8 cellular contexts compared by ENCODE assay signal in genomic region chr16:30095166-30096078, GRCh38. TPM values are rescaled to one million over a fixed set of nuclear protein-coding genes. Genes with fewer than 3 reads are reported as not detected.
DNase-seq lines count a peak whose midpoint lies in the region; ATAC-seq and TF ChIP-seq lines count a peak whose summit lies in the region.

No MANE protein-coding gene starts in this region.

- no peak overlapping the region for H3K4ac ChIP-seq in mesenchymal stem cell (ENCODE audit: low read depth in 1 of 2, low read length in 2 of 2)

- H3K36me3 ChIP-seq in heart left ventricle (peaks cover 0 to 25% (median 14%) of the 10 kb centered on the region in 9 donors), mesenchymal stem cell (ENCODE audit: control insufficient read depth in 1 of 2, insufficient read depth in 2 of 2, low read depth in 1 of 2, low read length in 2 of 2) (peaks cover 13 to 18% of the 10 kb centered on the region in 2 experiments), uterus (no peaks in the 10 kb centered on the region)

- peak overlapping the region; percentile 11 for H3K27ac Mint-ChIP-seq in MCF 10A (ENCODE audit: low read depth, unreplicated experiment)

- H2AFZ ChIP-seq in mesenchymal stem cell (ENCODE audit: low read depth, low read length) = no peak overlapping the region

- H2BK120ac ChIP-seq in mesenchymal stem cell (ENCODE audit: low read depth, low read length) = peak overlapping the region; percentile 69

- WGBS in heart left ventricle, 4 donors = 4 to 21% (median 15%) methylated on average over 12 to 47 of the region's 47 CpGs
- WGBS in mesenchymal stem cell = 49% methylated on average over 40 of the region's 47 CpGs

- H3K4me3 Mint-ChIP-seq in MCF 10A (ENCODE audit: unreplicated experiment) = peak overlapping the region; percentile 75

- DNase-seq in heart left ventricle = peak in 3 of 5 donors; percentile 37 to 64 (median 45)
- no peak for DNase-seq in Right ventricle myocardium inferior (ENCODE audit: missing footprints)
- no peak for DNase-seq in MCF 10A (ENCODE audit: unreplicated experiment)
- no peak for DNase-seq in mesenchymal stem cell
- DNase-seq in uterus = no peak
- no peak for DNase-seq in HEK293T (ENCODE audit: extremely low spot score)
- no peak for DNase-seq in H4 (ENCODE audit: low spot score)

- peaks cover 31% of the 10 kb centered on the region for H3K4me1 Mint-ChIP-seq in MCF 10A (ENCODE audit: insufficient read depth, unreplicated experiment)

- peaks cover 0 to 31% (median 12%) of the 10 kb centered on the region in 12 donors for H3K9me3 ChIP-seq in heart left ventricle
- peaks cover 12% of the 10 kb centered on the region for H3K9me3 ChIP-seq in mesenchymal stem cell (ENCODE audit: control insufficient read depth, low read length)
- no peaks in the 10 kb centered on the region for H3K9me3 ChIP-seq in uterus

- ATAC-seq in heart left ventricle (no peak), Right ventricle myocardium inferior (no peak), GM19023 (IDR thresholded peaks at IDR 0.05; ENCODE audit: unreplicated experiment) (no peak)

- no peak overlapping the region for H2AK5ac ChIP-seq in mesenchymal stem cell (ENCODE audit: low read length, severe bottlenecking)

- intact Hi-C loops in heart left ventricle (cut with DNase I) = loop anchor here in 5 of 10 donors (1.0 to 10.0 kb wide), 6 partner anchors 27 to 319 kb away; partner anchors contain the start of genes MAPK3 (in 2 of the 5), CD2BP2 (in 1 of the 5), TLCD3B (in 1 of the 5) and ZNF771 (in 1 of the 5)
- intact Hi-C loops in Right ventricle myocardium inferior (cut with DNase I) = loop anchor here (1.0 to 5.0 kb wide), 2 partner anchors 28 to 312 kb away; partner anchors contain the start of genes MAPK3 and ZNF771
- intact Hi-C loops in MCF 10A (cut with micrococcal nuclease) = loop anchor here (10.0 kb wide), 1 partner anchor 309 kb away; the partner anchor contains the start of gene ZNF771
- intact Hi-C loops in uterus (cut with DNase I; ENCODE audit: low total_unique reads) = no loop called here

- TF ChIP-seq POLR2A in heart left ventricle (IDR thresholded peaks at IDR 0.05) = no peak
- TF ChIP-seq POLR2A in uterus (IDR thresholded peaks at IDR 0.05) = no peak

- peaks cover 12% of the 10 kb centered on the region for H3K79me1 ChIP-seq in mesenchymal stem cell (replicated peaks; ENCODE audit: low read length, poor library complexity, severe bottlenecking)

- H3K27ac ChIP-seq in heart left ventricle (peak overlapping the region; percentile 82 to 98 (median 94)), mesenchymal stem cell (ENCODE audit: low read length, poor library complexity, severe bottlenecking) (no peak overlapping the region), uterus (peak overlapping the region; percentile 95 to 99)

- peak overlapping the region; percentile 52 to 63 for H3K18ac ChIP-seq in mesenchymal stem cell (ENCODE audit: low read depth in 1 of 2, low read length in 2 of 2)

- H3K4me1 ChIP-seq in heart left ventricle (peaks cover 4 to 54% (median 41%) of the 10 kb centered on the region in 12 donors), mesenchymal stem cell (ENCODE audit: control insufficient read depth, insufficient read depth, low read depth, low read length) (peaks cover 32% of the 10 kb centered on the region), uterus (peaks cover 0 to 25% of the 10 kb centered on the region in 2 donors)

- H4K91ac ChIP-seq in mesenchymal stem cell (ENCODE audit: low read length) = peak overlapping the region; percentile 67

- H3K23ac ChIP-seq in mesenchymal stem cell (ENCODE audit: low read length in 2 of 2) = no peak overlapping the region

- peak overlapping the region; percentile 88 for H3K9ac ChIP-seq in mesenchymal stem cell (ENCODE audit: low read length)

- H2BK12ac ChIP-seq in mesenchymal stem cell (ENCODE audit: low read length in 2 of 2) = peak overlapping the region; percentile 46 to 56

- H3K9me3 Mint-ChIP-seq in MCF 10A (ENCODE audit: unreplicated experiment) = no peaks in the 10 kb centered on the region

- peak overlapping the region; percentile 70 for H3K4me2 ChIP-seq in mesenchymal stem cell (ENCODE audit: low read length, poor library complexity, severe bottlenecking)

- H4K8ac ChIP-seq in mesenchymal stem cell (ENCODE audit: low read length) = peak overlapping the region; percentile 33

- H3K27me3 ChIP-seq in heart left ventricle (no peaks in the 10 kb centered on the region), mesenchymal stem cell (ENCODE audit: control insufficient read depth in 1 of 2, insufficient read depth in 1 of 2, low read length in 2 of 2) (no peaks in the 10 kb centered on the region), uterus (no peaks in the 10 kb centered on the region)

- TF ChIP-seq CTCF in heart left ventricle (IDR thresholded peaks at IDR 0.05) = no peak
- no peak for TF ChIP-seq CTCF in MCF 10A (IDR thresholded peaks at IDR 0.05; ENCODE audit: unreplicated experiment)
- TF ChIP-seq CTCF in uterus (IDR thresholded peaks at IDR 0.05) = no peak

- no peak overlapping the region for H2BK5ac ChIP-seq in mesenchymal stem cell (ENCODE audit: low read depth, low read length, poor library complexity, severe bottlenecking)

- H3K14ac ChIP-seq in mesenchymal stem cell (ENCODE audit: low read length in 2 of 2) = peak overlapping the region; percentile 66 to 85

- POLR2A ChIA-PET in MCF 10A (lab: Yijun Ruan, JAX) = interaction anchor here (1.0 to 1.8 kb wide), 9 partner anchors 11 to 53 kb away, joined by 3 to 12 read pairs (median 5); partner anchors contain the start of genes ALDOA and MAPK3
- POLR2A ChIA-PET in HEK293T (lab: Yijun Ruan, JAX) = interaction anchor here (0.6 to 7.9 kb wide), 9 partner anchors 10 to 515 kb away, joined by 3 to 155 read pairs (median 6); partner anchors contain the start of genes ALDOA, CORO1A and ZNF689

- peak overlapping the region; percentile 68 for H2BK15ac ChIP-seq in mesenchymal stem cell (ENCODE audit: low read depth, poor library complexity, severe bottlenecking)

- CTCF ChIA-PET in MCF 10A (lab: Yijun Ruan, JAX) (interaction anchor here (0.6 to 0.7 kb wide), 2 partner anchors 9 to 75 kb away, joined by 3 read pairs; no protein-coding TSS in a partner anchor), HEK293T (lab: Yijun Ruan, JAX) (interaction anchor here (0.6 kb wide), 1 partner anchor 26 kb away, joined by 3 read pairs; no protein-coding TSS in a partner anchor)

- H3K4me3 ChIP-seq in heart left ventricle = peak overlapping the region; percentile 28 to 96 (median 77)
- peak overlapping the region; percentile 70 to 89 for H3K4me3 ChIP-seq in mesenchymal stem cell (ENCODE audit: insufficient read depth in 1 of 2, low read depth in 1 of 2, low read length in 2 of 2)
- H3K4me3 ChIP-seq in uterus = peak overlapping the region; percentile 80 to 82

- peaks cover 12% of the 10 kb centered on the region for H3K36me3 Mint-ChIP-seq in MCF 10A (ENCODE audit: insufficient read depth, unreplicated experiment)

- no TSS peak for BruUV-seq in MCF 10A (replicated peaks; lab: Mats Ljungman, UMichigan)

- H3K27me3 Mint-ChIP-seq in MCF 10A (ENCODE audit: insufficient read depth, unreplicated experiment) = no peaks in the 10 kb centered on the region

TF ChIP-seq in HEK293T, 16 proteins besides CTCF, POLR2A, EP300 and RAD21:
- TF ChIP-seq CTBP1 (IDR thresholded peaks at IDR 0.05; ENCODE audit: borderline replicate concordance) = no peak

RNA-seq across cellular contexts. Expression of gene YPEL3, which starts 0.6 kb away (rescaled TPM):
- total RNA-seq in heart left ventricle (100 to 1,000 TPM in 2 of 9 donors, 10 to 100 TPM in 7; 34.8 to 248 (median 49.3) TPM), Right ventricle myocardium inferior (61.5 TPM), MCF 10A (2022) (8.8 and 9.2 TPM in 2 replicates), uterus (100 to 1,000 TPM in 1 of 4 donors, 10 to 100 TPM in 2, 1 to 10 TPM in 1; 9.2 to 158 (median 36.4) TPM)
- polyA plus RNA-seq in heart left ventricle = 100 to 1,000 TPM in 1 of 2 donors, 10 to 100 TPM in 1; 57.1 to 106 TPM
- polyA plus RNA-seq in mesenchymal stem cell (2013, experiment 1 of 2) = 36.0 TPM
- polyA plus RNA-seq in mesenchymal stem cell (2013, experiment 2 of 2) = 34.5 TPM
- 4.1 and 6.7 TPM in 2 replicates for total RNA-seq in H4 (2014; rRNA removed; shearing (Covaris generic))

RNA-seq across cellular contexts. Expression of gene TBX6, which starts 3.7 kb away (rescaled TPM):
- total RNA-seq in heart left ventricle (under 1 TPM in 8 of 9 donors, not detected in 1; 0.39 to 0.95 (median 0.72) TPM), Right ventricle myocardium inferior (0.51 TPM), MCF 10A (2022) (0.16 and 0.47 TPM in 2 replicates), uterus (1 to 10 TPM in 1 of 4 donors, under 1 TPM in 1, not detected in 2; 0.21 to 1.3 TPM)
- under 1 TPM; 0.26 to 0.84 TPM for polyA plus RNA-seq in heart left ventricle
- 0.28 TPM for polyA plus RNA-seq in mesenchymal stem cell (2013, experiment 1 of 2)
- polyA plus RNA-seq in mesenchymal stem cell (2013, experiment 2 of 2) = 0.29 TPM
- total RNA-seq in H4 (2014; rRNA removed; shearing (Covaris generic)) = not detected in 2 replicates

RNA-seq across cellular contexts. Expression of gene GDPD3, which starts 17.9 kb away (rescaled TPM):
- total RNA-seq in heart left ventricle (1 to 10 TPM in 7 of 9 donors, under 1 TPM in 2; 0.36 to 5.3 (median 2.2) TPM), Right ventricle myocardium inferior (2.2 TPM), MCF 10A (2022) (0.49 and 1.5 TPM in 2 replicates), uterus (10 to 100 TPM in 1 of 4 donors, 1 to 10 TPM in 2, not detected in 1; 1.4 to 16.7 (median 2.3) TPM)
- polyA plus RNA-seq in heart left ventricle = 1 to 10 TPM; 1.1 to 2.0 TPM
- 2.2 TPM for polyA plus RNA-seq in mesenchymal stem cell (2013, experiment 1 of 2)
- 3.1 TPM for polyA plus RNA-seq in mesenchymal stem cell (2013, experiment 2 of 2)
- not detected in 2 replicates for total RNA-seq in H4 (2014; rRNA removed; shearing (Covaris generic))

RNA-seq across cellular contexts. Expression of gene PPP4C, which starts 19.6 kb away (rescaled TPM):
- 10 to 100 TPM; 29.9 to 65.9 (median 41.1) TPM for total RNA-seq in heart left ventricle
- polyA plus RNA-seq in heart left ventricle = 10 to 100 TPM; 43.5 to 89.0 TPM
- total RNA-seq in Right ventricle myocardium inferior = 37.8 TPM
- 93.2 and 99.7 TPM in 2 replicates for total RNA-seq in MCF 10A (2022)
- polyA plus RNA-seq in mesenchymal stem cell (2013, experiment 1 of 2) = 94.1 TPM
- polyA plus RNA-seq in mesenchymal stem cell (2013, experiment 2 of 2) = 95.2 TPM
- total RNA-seq in uterus = 10 to 100 TPM; 15.6 to 78.5 (median 64.5) TPM
- 117 and 139 TPM in 2 replicates for total RNA-seq in H4 (2014; rRNA removed; shearing (Covaris generic))

RNA-seq across cellular contexts. Expression of gene MAPK3, which starts 27.6 kb away (rescaled TPM):
- total RNA-seq in heart left ventricle (10 to 100 TPM; 32.9 to 79.4 (median 50.2) TPM), Right ventricle myocardium inferior (46.0 TPM), MCF 10A (2022) (11.7 and 15.0 TPM in 2 replicates), uterus (100 to 1,000 TPM in 1 of 4 donors, 10 to 100 TPM in 3; 19.9 to 143 (median 39.4) TPM)
- polyA plus RNA-seq in heart left ventricle = 10 to 100 TPM; 49.4 to 61.3 TPM
- polyA plus RNA-seq in mesenchymal stem cell (2013, experiment 1 of 2) = 104 TPM
- polyA plus RNA-seq in mesenchymal stem cell (2013, experiment 2 of 2) = 105 TPM
- 18.3 and 26.6 TPM in 2 replicates for total RNA-seq in H4 (2014; rRNA removed; shearing (Covaris generic))

Comparison
In these comparisons a context has a peak if more than half of its experiments do, and no peak if none do; other contexts are left out.
1. DNase-seq: peak in heart left ventricle (3 of 5); none in Right ventricle myocardium inferior (single experiment), MCF 10A (single experiment), mesenchymal stem cell (single experiment), uterus (0 of 2), HEK293T (single experiment) and H4 (single experiment).
2. Peak in every context shown above with its lines, with median percentiles within 50 percentile points of each other: H3K4me3 ChIP-seq.